Comparison of ENCODE assay signal across 8 cellular contexts in the genomic region with DNA sequence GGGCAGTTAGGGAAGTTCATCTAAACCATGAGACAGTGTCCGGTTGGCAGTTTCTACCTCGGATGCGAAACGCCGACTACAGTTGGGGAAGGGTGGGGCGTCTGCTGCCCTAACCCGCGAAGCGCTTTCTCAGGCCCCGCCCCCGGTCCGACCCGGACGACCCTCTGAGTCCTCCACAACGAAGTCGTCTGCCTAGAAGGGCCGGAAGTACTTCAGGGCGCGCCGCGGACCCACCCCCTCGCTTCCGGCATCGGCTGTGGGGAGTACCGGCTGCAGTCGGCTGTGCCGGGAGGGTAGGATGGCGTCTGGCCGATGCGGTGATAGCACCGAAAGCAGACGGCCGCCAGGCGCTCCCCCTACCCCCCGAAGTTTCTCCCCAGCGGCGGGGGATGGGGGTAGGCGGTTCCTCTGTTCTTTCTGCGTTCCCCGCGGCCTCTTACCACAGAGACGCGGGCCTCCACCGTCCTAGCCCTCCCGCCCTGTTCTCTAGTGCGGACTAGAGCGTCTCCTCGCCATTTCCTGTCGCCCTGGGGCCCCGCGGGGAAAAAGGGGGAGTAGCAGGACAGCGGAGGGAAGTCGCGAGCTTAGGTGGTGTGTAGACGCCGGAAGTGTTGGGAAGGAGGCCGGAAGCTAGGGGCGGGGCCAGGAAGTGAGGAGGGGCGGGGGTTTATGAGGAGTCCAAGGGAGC. TPM values are rescaled to one million over a fixed set of nuclear protein-coding genes. Genes with fewer than 3 reads are reported as not detected.
A peak's percentile ranks its signal among the peaks of the same experiment; 100 is the strongest.
DNase-seq lines count a peak whose midpoint lies in the region; ATAC-seq and TF ChIP-seq lines count a peak whose summit lies in the region.

A gene (plus strand): TSS at position 241 of the 688 bp plus-strand sequence. CDS start 719 bp downstream, outside the sequence.

- peak; percentile 69 for ATAC-seq in GM18511 (IDR thresholded peaks at IDR 0.05; ENCODE audit: unreplicated experiment)
- peak; percentile 56 for ATAC-seq in HG02981 (IDR thresholded peaks at IDR 0.05; ENCODE audit: unreplicated experiment)

- H3K4me2 ChIP-seq in SU-DHL-6 (ENCODE audit: low read depth, low read length, poor library complexity, severe bottlenecking), result peak within 1 kb of the TSS; percentile 98

- intact Hi-C loops in spleen (cut with DNase I; ENCODE audit: low total_unique reads), result no loop called here

- H3K27ac Mint-ChIP-seq in brain, result peak within 1 kb of the TSS; percentile 98 to 100 (median 99)

- TF ChIP-seq POLR2A in spleen (IDR thresholded peaks at IDR 0.05), result peak; percentile 14 to 66 (median 54)

- H3K9me2 ChIP-seq in SU-DHL-6 (replicated peaks; ENCODE audit: insufficient read depth, low read length), result no peaks in the 10 kb centered on the region

- peaks cover 39% of the 10 kb centered on the region for H3F3A ChIP-seq in SU-DHL-6 (ENCODE audit: insufficient read depth)

- WGBS in spleen, 5 donors, result 0 to 1% (median 0%) methylated on average over 41 to 59 of the region's 59 CpGs

- peaks cover 57% of the 10 kb centered on the region for H3K4me1 Mint-ChIP-seq in brain

- peaks cover 21% of the 10 kb centered on the region for H3K27me3 Mint-ChIP-seq in brain

- no peaks in the 10 kb centered on the region for H4K20me1 ChIP-seq in SU-DHL-6 (ENCODE audit: low read depth, low read length)

- peak within 1 kb of the TSS; percentile 93 to 99 (median 97) for H3K4me3 Mint-ChIP-seq in brain

- H3K36me3 Mint-ChIP-seq in brain, result peaks cover 3% of the 10 kb centered on the region

- DNase-seq in iPS-NIHi11 (ENCODE audit: low spot score) (peak; percentile 81), spleen (peak; percentile 100), DMS 273 treated with DMSO at 0.1 percent for 48 hours (lab: John Stamatoyannopoulos, UW) (no peak), DMS53 treated with DMSO at 0.1 percent for 48 hours (lab: John Stamatoyannopoulos, UW; ENCODE audit: unreplicated experiment) (no peak)

- H3K9me3 ChIP-seq in SU-DHL-6 (ENCODE audit: insufficient read depth, low read length) (no peaks in the 10 kb centered on the region), spleen (no peaks in the 10 kb centered on the region)

- no peak for TF ChIP-seq CTCF in SU-DHL-6 (IDR thresholded peaks at IDR 0.05; ENCODE audit: insufficient read depth, low read length, poor library complexity, severe bottlenecking)
- no peak for TF ChIP-seq CTCF in brain (conservative IDR thresholded peaks at IDR 0.05)
- TF ChIP-seq CTCF in spleen (IDR thresholded peaks at IDR 0.05 in 8 of 11, conservative IDR thresholded peaks at IDR 0.05 in 3 of 11), result peak in 10 of 11 experiments; percentile 1 to 72 (median 56)

- H3K36me3 ChIP-seq in SU-DHL-6 (ENCODE audit: low read length) (no peaks in the 10 kb centered on the region), spleen (peaks cover 0 to 18% (median 9%) of the 10 kb centered on the region in 6 donors)

- peaks cover 6 to 85% (median 49%) of the 10 kb centered on the region in 6 donors for H3K4me1 ChIP-seq in spleen

- peaks cover 24% of the 10 kb centered on the region for H3K79me2 ChIP-seq in SU-DHL-6 (ENCODE audit: insufficient read depth, low read length)

- no peaks in the 10 kb centered on the region for H3K27me3 ChIP-seq in SU-DHL-6 (ENCODE audit: low read length)
- H3K27me3 ChIP-seq in spleen (replicated peaks in 1 of 7), result no peaks in the 10 kb centered on the region

- peak within 1 kb of the TSS; percentile 75 for H2AFZ ChIP-seq in SU-DHL-6 (ENCODE audit: low read depth, low read length, severe bottlenecking)

- H3K4me3 ChIP-seq in SU-DHL-6 (ENCODE audit: insufficient read depth, low read length, poor library complexity, severe bottlenecking) (peak within 1 kb of the TSS; percentile 94), spleen (peak within 1 kb of the TSS; percentile 64 to 96 (median 70))

- peak within 1 kb of the TSS; percentile 95 for H3K27ac ChIP-seq in SU-DHL-6 (ENCODE audit: low read depth, low read length)
- H3K27ac ChIP-seq in spleen, result peak within 1 kb of the TSS; percentile 92 to 99 (median 97)

- H3K9ac ChIP-seq in SU-DHL-6 (ENCODE audit: low read length), result peak within 1 kb of the TSS; percentile 80

- peaks cover 0 to 17% (median 0%) of the 10 kb centered on the region in 5 experiments for H3K9me3 Mint-ChIP-seq in brain

RNA-seq across cellular contexts. Expression of the gene that starts here (rescaled TPM):
- 33.0 TPM for polyA plus RNA-seq in brain (ENCODE audit: insufficient read depth, low read depth, low replicate concordance)
- total RNA-seq in spleen, result 10 to 100 TPM; 14.3 to 34.1 (median 26.6) TPM
- 10 to 100 TPM; 12.5 to 25.0 (median 24.1) TPM for polyA plus RNA-seq in spleen

Comparison
In these comparisons a context has a peak if more than half of its experiments do, and no peak if none do; other contexts are left out.
1. CTCF ChIP-seq: peak in spleen (10 of 11); none in SU-DHL-6 (single experiment) and brain (0 of 2).
2. DNase-seq: peak in iPS-NIHi11 (single experiment) and spleen (single experiment); none in DMS 273 treated with DMSO at 0.1 percent for 48 hours (single experiment) and DMS53 treated with DMSO at 0.1 percent for 48 hours (single experiment).